10 cellular contexts compared by ENCODE assay signal in genomic region chr1:161019116-161019660, GRCh38. TPM values are rescaled to one million over a fixed set of nuclear protein-coding genes. Genes with fewer than 3 reads are reported as not detected.
DNase-seq lines count a peak whose midpoint lies in the region; ATAC-seq and TF ChIP-seq lines count a peak whose summit lies in the region.
"Not testable (repeated sequence)": the region's sequence is repeated elsewhere in the genome, so short reads cannot be mapped to it uniquely, and the experiment has no call there.
"Had no signal": no experiment of that assay in that cellular context is flagged by ENCODE, and none has a peak within 500 bp of the region (broad histone marks: within the 10 kb centered on the region; RNA-seq: fewer than 3 reads in every experiment).

No MANE protein-coding gene starts in this region.

- peak overlapping the region; percentile 74; the same call in 1 of the 2 replicates for H3K27ac ChIP-seq in HUES6 (ENCODE audit: low read depth, low read length)
- peak overlapping the region; percentile 89 for H3K27ac ChIP-seq in RWPE2 (ENCODE audit: poor library complexity, severe bottlenecking)
- H3K27ac ChIP-seq in iPS-18a (ENCODE audit: low read length); naive thymus-derived CD4-positive, alpha-beta T cell (ENCODE audit: low read depth, low read length): not testable (repeated sequence)
- peak overlapping the region in 7 of 8 donors; percentile 85 to 93 (median 90) for H3K27ac ChIP-seq in spleen

- not testable (repeated sequence) for H3K36me3 ChIP-seq in HUES6 (ENCODE audit: control insufficient read depth, insufficient read depth, low read length); endocrine pancreas (ENCODE audit: control insufficient read depth, insufficient read depth, low read length); iPS-18a (ENCODE audit: control insufficient read depth, low read depth, low read length); naive thymus-derived CD4-positive, alpha-beta T cell (ENCODE audit: control insufficient read depth in 2 of 3, insufficient read depth in 3 of 3, low read length in 3 of 3); spleen
- peaks cover 21% of the 10 kb centered on the region for H3K36me3 ChIP-seq in RWPE2 (ENCODE audit: low read depth)

- not testable (repeated sequence) for H3K36me3 Mint-ChIP-seq in CD14-positive monocyte; naive thymus-derived CD4-positive, alpha-beta T cell

- intact Hi-C loops in CD14-positive monocyte (cut with micrococcal nuclease); naive thymus-derived CD4-positive, alpha-beta T cell (cut with micrococcal nuclease); spleen (cut with DNase I; ENCODE audit: low total_unique reads): not testable (repeated sequence)

- TF ChIP-seq CTCF in CD14-positive monocyte (IDR thresholded peaks at IDR 0.05); RWPE2 (IDR thresholded peaks at IDR 0.05; ENCODE audit: poor library complexity, severe bottlenecking); spleen (IDR thresholded peaks at IDR 0.05 in 8 of 11, conservative IDR thresholded peaks at IDR 0.05 in 3 of 11): not testable (repeated sequence)

- H3K9me3 ChIP-seq in HUES6 (ENCODE audit: control insufficient read depth, insufficient read depth, low read depth, low read length); RWPE2 (ENCODE audit: severe bottlenecking); endocrine pancreas (ENCODE audit: control insufficient read depth, low read length); iPS-18a (ENCODE audit: control insufficient read depth, low read depth, low read length); naive thymus-derived CD4-positive, alpha-beta T cell (ENCODE audit: control insufficient read depth in 2 of 3, low read length in 3 of 3); spleen: not testable (repeated sequence)

- H3K9me3 Mint-ChIP-seq in CD14-positive monocyte; naive thymus-derived CD4-positive, alpha-beta T cell: not testable (repeated sequence)

- H3K4me1 Mint-ChIP-seq in CD14-positive monocyte: peaks cover 55% of the 10 kb centered on the region
- peaks cover 23 to 55% (median 49%) of the 10 kb centered on the region in 7 donors for H3K4me1 Mint-ChIP-seq in naive thymus-derived CD4-positive, alpha-beta T cell

- H3K4me3 ChIP-seq in HUES6 (ENCODE audit: low read depth, low read length): peak overlapping the region; percentile 90
- peak overlapping the region; percentile 73 for H3K4me3 ChIP-seq in RWPE2 (ENCODE audit: severe bottlenecking)
- H3K4me3 ChIP-seq in endocrine pancreas (ENCODE audit: control insufficient read depth, insufficient read depth, low read length): peak overlapping the region; percentile 71
- peak overlapping the region; percentile 95 for H3K4me3 ChIP-seq in iPS-18a (ENCODE audit: low read length)
- H3K4me3 ChIP-seq in naive thymus-derived CD4-positive, alpha-beta T cell (ENCODE audit: low read length): not testable (repeated sequence)
- H3K4me3 ChIP-seq in spleen: peak overlapping the region in 5 of 8 donors; percentile 56 to 86 (median 65)

- TF ChIP-seq POLR2A in spleen (IDR thresholded peaks at IDR 0.05): not testable (repeated sequence)

- H3K4me1 ChIP-seq in HUES6 (ENCODE audit: control insufficient read depth, insufficient read depth, low read length) (peaks cover 24% of the 10 kb centered on the region), RWPE2 (ENCODE audit: insufficient read depth, poor library complexity, severe bottlenecking) (peaks cover 48% of the 10 kb centered on the region), iPS-18a (ENCODE audit: control insufficient read depth, low read depth, low read length) (peaks cover 25% of the 10 kb centered on the region), spleen (peaks cover 6 to 76% (median 52%) of the 10 kb centered on the region in 6 donors)
- H3K4me1 ChIP-seq in endocrine pancreas (ENCODE audit: control insufficient read depth, insufficient read depth, low read length): not testable (repeated sequence)
- peaks cover 11 to 20% of the 10 kb centered on the region in 2 donors for H3K4me1 ChIP-seq in naive thymus-derived CD4-positive, alpha-beta T cell (ENCODE audit: control insufficient read depth in 2 of 2, insufficient read depth in 2 of 2, low read length in 2 of 2)

- not testable (repeated sequence) for ATAC-seq in RWPE2 (ENCODE audit: low read depth); naive thymus-derived CD4-positive, alpha-beta T cell

- peaks cover 1 to 12% (median 2%) of the 10 kb centered on the region in 3 donors for H3K27me3 Mint-ChIP-seq in CD14-positive monocyte (ENCODE audit: low read depth in 3 of 3)
- not testable (repeated sequence) for H3K27me3 Mint-ChIP-seq in naive thymus-derived CD4-positive, alpha-beta T cell

- peak overlapping the region; percentile 93 to 95 for H3K4me3 Mint-ChIP-seq in CD14-positive monocyte
- H3K4me3 Mint-ChIP-seq in naive thymus-derived CD4-positive, alpha-beta T cell: peak overlapping the region in 9 of 10 donors; percentile 20 to 95 (median 87)

- peak overlapping the region; percentile 73 to 94 (median 79) for H3K27ac Mint-ChIP-seq in CD14-positive monocyte
- peak overlapping the region in 5 of 9 donors; percentile 39 to 89 (median 67) for H3K27ac Mint-ChIP-seq in naive thymus-derived CD4-positive, alpha-beta T cell

- CTCF ChIA-PET in naive thymus-derived CD4-positive, alpha-beta T cell (lab: Charles Lee): interaction anchor here (0.7 kb wide), 1 partner anchor 76 kb away, joined by 4 read pairs; no protein-coding TSS in a partner anchor

- H3K9ac ChIP-seq in HUES6 (ENCODE audit: low read length) (peak overlapping the region; percentile 95), iPS-18a (ENCODE audit: low read length) (peak overlapping the region; percentile 95)
- H3K9ac ChIP-seq in endocrine pancreas (ENCODE audit: control insufficient read depth, insufficient read depth, low read length): not testable (repeated sequence)

- POLR2A ChIA-PET in naive thymus-derived CD4-positive, alpha-beta T cell (lab: Charles Lee): interaction anchor here (0.6 to 1.5 kb wide), 5 partner anchors 9 to 251 kb away, joined by 3 to 5 read pairs (median 3); no protein-coding TSS in a partner anchor

- not testable (repeated sequence) for DNase-seq in CD14-positive monocyte (ENCODE audit: low spot score); RWPE2 (ENCODE audit: low spot score); naive thymus-derived CD4-positive, alpha-beta T cell; spleen
- DNase-seq in activated effector memory CD4-positive, alpha-beta T cell treated with anti-CD3 and anti-CD28 coated beads, Interleukin-2, amount 50 U/mL, for 16 hours: peak; percentile 24

- WGBS in spleen, 5 donors: 59 to 77% (median 71%) methylated on average over 15 of the region's 15 CpGs

- H3K27me3 ChIP-seq in HUES6 (ENCODE audit: control insufficient read depth, insufficient read depth, low read length); RWPE2 (ENCODE audit: insufficient read depth, poor library complexity, severe bottlenecking); endocrine pancreas (ENCODE audit: control insufficient read depth, insufficient read depth, low read length); iPS-18a (ENCODE audit: control insufficient read depth, insufficient read depth, low read length); naive thymus-derived CD4-positive, alpha-beta T cell (ENCODE audit: control insufficient read depth in 2 of 2, insufficient read depth in 2 of 2, low read length in 2 of 2); spleen (replicated peaks in 1 of 7): not testable (repeated sequence)

RNA-seq across cellular contexts. Expression of gene F11R, which starts 1.8 kb away (rescaled TPM):
- polyA plus RNA-seq in CD14-positive monocyte (10 to 100 TPM; 35.9 to 58.0 TPM), spleen (10 to 100 TPM in 1 of 3 donors, 1 to 10 TPM in 2; 6.4 to 16.5 (median 8.4) TPM)
- 10 to 100 TPM; 11.3 to 23.7 (median 16.5) TPM for total RNA-seq in naive thymus-derived CD4-positive, alpha-beta T cell
- polyA plus RNA-seq in naive thymus-derived CD4-positive, alpha-beta T cell: 10 to 100 TPM; 12.7 to 14.4 TPM
- total RNA-seq in spleen: 10 to 100 TPM; 46.7 to 77.2 (median 56.8) TPM

RNA-seq across cellular contexts. Expression of gene TSTD1, which starts 19.6 kb away (rescaled TPM):
- 10 to 100 TPM; 11.8 to 20.3 TPM for polyA plus RNA-seq in CD14-positive monocyte
- 10 to 100 TPM; 49.8 to 84.0 (median 58.2) TPM for total RNA-seq in naive thymus-derived CD4-positive, alpha-beta T cell
- polyA plus RNA-seq in naive thymus-derived CD4-positive, alpha-beta T cell: 100 to 1,000 TPM; 349 to 494 TPM
- total RNA-seq in spleen: 10 to 100 TPM; 24.3 to 31.9 (median 29.7) TPM
- polyA plus RNA-seq in spleen: 100 to 1,000 TPM in 1 of 3 donors, 10 to 100 TPM in 2; 87.6 to 141 (median 94.2) TPM
- total RNA-seq: chondrocyte had no signal

RNA-seq across cellular contexts. Expression of gene USF1, which starts 26.6 kb away (rescaled TPM):
- polyA plus RNA-seq in CD14-positive monocyte (10 to 100 TPM in 1 of 2 donors, 1 to 10 TPM in 1; 6.3 to 25.5 TPM), spleen (100 to 1,000 TPM; 132 to 339 (median 228) TPM)
- 100 to 1,000 TPM in 1 of 5 experiments, 10 to 100 TPM in 4; 71.6 to 115 (median 91.7) TPM for total RNA-seq in naive thymus-derived CD4-positive, alpha-beta T cell
- polyA plus RNA-seq in naive thymus-derived CD4-positive, alpha-beta T cell: 1 to 10 TPM; 3.9 to 5.5 TPM
- 100 to 1,000 TPM; 113 to 158 (median 123) TPM for total RNA-seq in spleen

RNA-seq across cellular contexts. Expression of gene ARHGAP30, which starts 50.5 kb away (rescaled TPM):
- polyA plus RNA-seq in CD14-positive monocyte (100 to 1,000 TPM; 101 to 140 TPM), spleen (10 to 100 TPM; 28.8 to 81.5 (median 31.1) TPM)
- total RNA-seq in naive thymus-derived CD4-positive, alpha-beta T cell: 100 to 1,000 TPM; 152 to 291 (median 235) TPM
- polyA plus RNA-seq in naive thymus-derived CD4-positive, alpha-beta T cell: 100 to 1,000 TPM; 128 to 258 TPM
- 100 to 1,000 TPM; 103 to 145 (median 129) TPM for total RNA-seq in spleen
- total RNA-seq: chondrocyte, osteocyte had no signal

Comparison
In these comparisons a context has a peak if more than half of its experiments do, and no peak if none do; other contexts are left out.
1. RNA of gene TSTD1, which starts 19.6 kb away (polyA plus RNA-seq): 349 to 494 TPM in naive thymus-derived CD4-positive, alpha-beta T cell and 87.6 to 141 TPM in spleen; 11.8 to 20.3 TPM in CD14-positive monocyte; every median in the first group is over 4 times any median in the second.
2. RNA of gene USF1, which starts 26.6 kb away (polyA plus RNA-seq): 132 to 339 TPM in spleen; 6.3 to 25.5 TPM in CD14-positive monocyte and 3.9 to 5.5 TPM in naive thymus-derived CD4-positive, alpha-beta T cell; every median in the first group is over 4 times any median in the second.